In genomic region chr9:110900917-110901316, GRCh38 we compare ENCODE assay signal across 20 cellular contexts.
DNase-seq lines count a peak whose midpoint lies in the region; ATAC-seq and TF ChIP-seq lines count a peak whose summit lies in the region.
"Had no signal": no experiment of that assay in that cellular context is flagged by ENCODE, and none has a peak within 500 bp of the region (broad histone marks: within the 10 kb centered on the region; RNA-seq: fewer than 3 reads in every experiment).

No MANE protein-coding gene starts in this region.

- H3K9me3 Mint-ChIP-seq in CD4-positive, alpha-beta T cell, result peaks cover 5% of the 10 kb centered on the region
- peaks cover 34% of the 10 kb centered on the region for H3K9me3 Mint-ChIP-seq in activated T-helper 2 cell treated with anti-CD3 and anti-CD28 coated beads, Interferon-gamma antibody, Interleukin-2, Interleukin-4, amounts not matched to agents 10 μg/mL and 5 μg/mL and 100 μg/mL, durations not matched to agents 14 hours and 24 hours and 36 hours

- H3K27ac ChIP-seq in GM23248 (peak overlapping the region; percentile 39), thoracic aorta (peak overlapping the region; percentile 72 to 83)
- no peak overlapping the region for H3K27ac ChIP-seq in CD4-positive, alpha-beta T cell (ENCODE audit: low read depth, low read length)
- H3K27ac ChIP-seq: SK-N-MC had no signal

- H3F3A ChIP-seq in GM23248 (ENCODE audit: insufficient read depth), result peaks cover 26% of the 10 kb centered on the region

- in situ Hi-C loops in GM23248 (cut with MboI), result no loop called here

- ATAC-seq in thoracic aorta (ENCODE audit: insufficient number of reproducible peaks, low FRiP score, low read depth), result no peak
- ATAC-seq in CD4-positive, alpha-beta T cell (ENCODE audit: poor library complexity), result no peak
- ATAC-seq: activated CD4-positive, alpha-beta T cell treated with anti-CD3 and anti-CD28 coated beads for 36 hours; natural killer cell had no signal

- H3K9me3 ChIP-seq in GM23248 (ENCODE audit: low read depth) (no peaks in the 10 kb centered on the region), thoracic aorta (no peaks in the 10 kb centered on the region)
- H3K9me3 ChIP-seq in CD4-positive, alpha-beta T cell (ENCODE audit: control insufficient read depth, low read length), result no peaks in the 10 kb centered on the region

- 0 out of 2 replicates have a peak overlapping the region, but pooled peaks have one; percentile 10 for H3K9ac ChIP-seq in GM23248

- H3K4me1 ChIP-seq in GM23248 (ENCODE audit: insufficient read depth), result peaks cover 42% of the 10 kb centered on the region
- H3K4me1 ChIP-seq in thoracic aorta (ENCODE audit: control insufficient read depth in 1 of 2, low read depth in 2 of 2), result peaks cover 63 to 92% of the 10 kb centered on the region in 2 donors

- no peak overlapping the region for H2AFZ ChIP-seq in GM23248

- H3K4me3 ChIP-seq in GM23248 (peak overlapping the region; percentile 28), fibroblast of mammary gland (ENCODE audit: control insufficient read depth, low read depth, low read length) (no peak overlapping the region), thoracic aorta (no peak overlapping the region)
- H3K4me3 ChIP-seq: SK-N-MC had no signal

- no peaks in the 10 kb centered on the region for H3K4me1 Mint-ChIP-seq in CD4-positive, alpha-beta T cell (ENCODE audit: low read depth)
- no peaks in the 10 kb centered on the region for H3K4me1 Mint-ChIP-seq in activated T-helper 2 cell treated with anti-CD3 and anti-CD28 coated beads, Interferon-gamma antibody, Interleukin-2, Interleukin-4, amounts not matched to agents 10 μg/mL and 5 μg/mL and 100 μg/mL, durations not matched to agents 14 hours and 24 hours and 36 hours (ENCODE audit: low read depth)
- H3K4me1 Mint-ChIP-seq: activated CD4-positive, alpha-beta T cell treated with anti-CD3 and anti-CD28 coated beads for 36 hours; natural killer cell had no signal

- no peaks in the 10 kb centered on the region for H4K20me1 ChIP-seq in GM23248 (ENCODE audit: insufficient read depth)

- WGBS in GM23248 (ENCODE audit: low coverage in 1 of 2, low lambda C conversion rate in 2 of 2, missing lambda C conversion rate in 2 of 2), 2 experiments, result 32 to 41% methylated on average over 6 of the region's 6 CpGs

- TF ChIP-seq CTCF in fibroblast of mammary gland (conservative IDR thresholded peaks at IDR 0.05; ENCODE audit: control insufficient read depth, insufficient read depth, low read depth, low read length) (no peak), thoracic aorta (IDR thresholded peaks at IDR 0.05) (no peak)
- TF ChIP-seq CTCF in CD4-positive, alpha-beta T cell (IDR thresholded peaks at IDR 0.05), result no peak

- no peak overlapping the region for H3K27ac Mint-ChIP-seq in CD4-positive, alpha-beta T cell
- H3K27ac Mint-ChIP-seq in activated T-helper 2 cell treated with anti-CD3 and anti-CD28 coated beads, Interferon-gamma antibody, Interleukin-2, Interleukin-4, amounts not matched to agents 10 μg/mL and 5 μg/mL and 100 μg/mL, durations not matched to agents 14 hours and 24 hours and 36 hours, result no peak overlapping the region
- H3K27ac Mint-ChIP-seq: activated CD4-positive, alpha-beta T cell treated with anti-CD3 and anti-CD28 coated beads for 36 hours; natural killer cell; progenitor cell of endocrine pancreas had no signal

- no peak overlapping the region for H3K4me3 Mint-ChIP-seq in CD4-positive, alpha-beta T cell
- no peak overlapping the region for H3K4me3 Mint-ChIP-seq in activated T-helper 2 cell treated with anti-CD3 and anti-CD28 coated beads, Interferon-gamma antibody, Interleukin-2, Interleukin-4, amounts not matched to agents 10 μg/mL and 5 μg/mL and 100 μg/mL, durations not matched to agents 14 hours and 24 hours and 36 hours (ENCODE audit: low read depth)
- H3K4me3 Mint-ChIP-seq: activated CD4-positive, alpha-beta T cell treated with anti-CD3 and anti-CD28 coated beads for 36 hours; natural killer cell had no signal

- H3K27me3 Mint-ChIP-seq in CD4-positive, alpha-beta T cell, result no peaks in the 10 kb centered on the region
- H3K27me3 Mint-ChIP-seq in activated T-helper 2 cell treated with anti-CD3 and anti-CD28 coated beads, Interferon-gamma antibody, Interleukin-2, Interleukin-4, amounts not matched to agents 10 μg/mL and 5 μg/mL and 100 μg/mL, durations not matched to agents 14 hours and 24 hours and 36 hours (ENCODE audit: low read depth), result no peaks in the 10 kb centered on the region
- H3K27me3 Mint-ChIP-seq: progenitor cell of endocrine pancreas had no signal

- DNase-seq in GM23248 (peak; percentile 53), NCI-H524 treated with DMSO at 0.1 percent for 48 hours (lab: John Stamatoyannopoulos, UW) (peak; percentile 98), fibroblast of mammary gland (ENCODE audit: low read depth) (peak; percentile 71), thoracic aorta (ENCODE audit: low spot score) (no peak), AML-193 (lab: John Stamatoyannopoulos, UW) (no peak)
- DNase-seq in CD4-positive, alpha-beta T cell, result no peak
- no peak for DNase-seq in activated T-helper 2 cell treated with anti-CD3 and anti-CD28 coated beads, Interferon-gamma antibody, Interleukin-2, Interleukin-4, amounts not matched to agents 10 μg/mL and 5 μg/mL and 100 μg/mL, durations not matched to agents 14 hours and 24 hours and 36 hours (ENCODE audit: low spot score)
- DNase-seq: activated CD4-positive, alpha-beta T cell treated with anti-CD3 and anti-CD28 coated beads for 36 hours; activated CD8-positive, alpha-beta memory T cell treated with anti-CD3 and anti-CD28 coated beads, Interleukin-2, amount 50 U/mL, for 4 hours; activated naive CD4-positive, alpha-beta T cell; C1 segment of cervical spinal cord; dermis blood vessel endothelial cell; DMS153; head of caudate nucleus; natural killer cell; NCI-H1694 treated with DMSO at 0.1 percent for 48 hours; NCI-H510A treated with DMSO at 0.1 percent for 48 hours; trophoblast cell had no signal

- POLR2A ChIA-PET in CD4-positive, alpha-beta T cell (lab: Charles Lee), result no interaction called here

- CTCF ChIA-PET in CD4-positive, alpha-beta T cell (lab: Charles Lee), result interaction anchor here (1.6 kb wide), 1 partner anchor 13 kb away, joined by 4 read pairs; no protein-coding TSS in a partner anchor

- H3K27me3 ChIP-seq in GM23248 (replicated peaks; ENCODE audit: insufficient read depth), result no peaks in the 10 kb centered on the region
- no peaks in the 10 kb centered on the region for H3K27me3 ChIP-seq in thoracic aorta (replicated peaks; ENCODE audit: insufficient read depth)
- no peaks in the 10 kb centered on the region for H3K27me3 ChIP-seq in CD4-positive, alpha-beta T cell (ENCODE audit: control insufficient read depth, insufficient read depth, low read length)

- peak overlapping the region; percentile 75 for H3K4me2 ChIP-seq in GM23248 (ENCODE audit: unreplicated experiment)

- intact Hi-C loops in CD4-positive, alpha-beta T cell (cut with DNase I, micrococcal nuclease), result no loop called here
- intact Hi-C loops in activated T-helper 2 cell treated with anti-CD3 and anti-CD28 coated beads, Interferon-gamma antibody, Interleukin-2, Interleukin-4, amounts not matched to agents 10 μg/mL and 5 μg/mL and 100 μg/mL, durations not matched to agents 14 hours and 24 hours and 36 hours (cut with micrococcal nuclease), result no loop called here

- peaks cover 97% of the 10 kb centered on the region for H3K79me2 ChIP-seq in GM23248 (ENCODE audit: insufficient read depth)

- H3K9me2 ChIP-seq in GM23248 (ENCODE audit: insufficient read depth), result no peaks in the 10 kb centered on the region

- H3K36me3 Mint-ChIP-seq in CD4-positive, alpha-beta T cell (ENCODE audit: low read depth), result no peaks in the 10 kb centered on the region
- no peaks in the 10 kb centered on the region for H3K36me3 Mint-ChIP-seq in activated T-helper 2 cell treated with anti-CD3 and anti-CD28 coated beads, Interferon-gamma antibody, Interleukin-2, Interleukin-4, amounts not matched to agents 10 μg/mL and 5 μg/mL and 100 μg/mL, durations not matched to agents 14 hours and 24 hours and 36 hours (ENCODE audit: low read depth)

- H3K36me3 ChIP-seq in GM23248 (ENCODE audit: low read depth) (0 out of 2 replicates have a peak, but pooled peaks cover 3% of the 10 kb centered on the region), thoracic aorta (no peaks in the 10 kb centered on the region)

Comparison
In these comparisons a context has a peak if more than half of its experiments do, and no peak if none do; other contexts are left out.
1. DNase-seq: peak in GM23248 (single experiment), NCI-H524 treated with DMSO at 0.1 percent for 48 hours (single experiment) and fibroblast of mammary gland (single experiment); none in thoracic aorta (single experiment), CD4-positive, alpha-beta T cell (0 of 10), activated T-helper 2 cell treated with anti-CD3 and anti-CD28 coated beads, Interferon-gamma antibody, Interleukin-2, Interleukin-4, amounts not matched to agents 10 μg/mL and 5 μg/mL and 100 μg/mL, durations not matched to agents 14 hours and 24 hours and 36 hours (single experiment) and AML-193 (0 of 2).